6 cellular contexts compared by ENCODE assay signal in genomic region chr16:67665598-67665997, GRCh38. TPM values are rescaled to one million over a fixed set of nuclear protein-coding genes. Genes with fewer than 3 reads are reported as not detected.
DNase-seq lines count a peak whose midpoint lies in the region; ATAC-seq and TF ChIP-seq lines count a peak whose summit lies in the region.

No MANE protein-coding gene starts in this region.

- ATAC-seq in natural killer cell treated with Interleukin-12 subunit alpha and Interleukin-12 subunit beta and Interleukin-15 and Interleukin-18, amount 100 ng/mL, for 72 hours, result no peak
- ATAC-seq in GM18517 (IDR thresholded peaks at IDR 0.05; ENCODE audit: unreplicated experiment), result no peak

- peaks cover 22% of the 10 kb centered on the region for H3K4me1 Mint-ChIP-seq in activated naive CD8-positive, alpha-beta T cell treated with anti-CD3 and anti-CD28 coated beads for 36 hours
- peaks cover 10 to 17% of the 10 kb centered on the region in 2 donors for H3K4me1 Mint-ChIP-seq in natural killer cell treated with Interleukin-12 subunit alpha and Interleukin-12 subunit beta and Interleukin-15 and Interleukin-18, amount 100 ng/mL, for 72 hours (ENCODE audit: low read depth in 2 of 2)

- no peaks in the 10 kb centered on the region for H3K9me3 Mint-ChIP-seq in activated naive CD8-positive, alpha-beta T cell treated with anti-CD3 and anti-CD28 coated beads for 36 hours
- no peaks in the 10 kb centered on the region for H3K9me3 Mint-ChIP-seq in natural killer cell treated with Interleukin-12 subunit alpha and Interleukin-12 subunit beta and Interleukin-15 and Interleukin-18, amount 100 ng/mL, for 72 hours

- no peak overlapping the region for H3K27ac Mint-ChIP-seq in activated naive CD8-positive, alpha-beta T cell treated with anti-CD3 and anti-CD28 coated beads for 36 hours
- no peak overlapping the region for H3K27ac Mint-ChIP-seq in natural killer cell treated with Interleukin-12 subunit alpha and Interleukin-12 subunit beta and Interleukin-15 and Interleukin-18, amount 100 ng/mL, for 72 hours

- TF ChIP-seq CTCF in GM12865 (IDR thresholded peaks at IDR 0.05; ENCODE audit: insufficient read depth, low read depth, low read length, missing control alignments), result no peak

- peak overlapping the region; percentile 69 for H3K4me3 ChIP-seq in GM12865 (ENCODE audit: low read depth, low read length)

- DNase-seq in GM12865 (ENCODE audit: low read depth), result no peak
- DNase-seq in activated naive CD8-positive, alpha-beta T cell treated with anti-CD3 and anti-CD28 coated beads for 36 hours, result no peak
- DNase-seq in natural killer cell treated with Interleukin-12 subunit alpha and Interleukin-12 subunit beta and Interleukin-15 and Interleukin-18, amount 100 ng/mL, for 72 hours (ENCODE audit: low spot score), result no peak
- no peak for DNase-seq in HUDEP-2 (lab: John Stamatoyannopoulos, UW; ENCODE audit: unreplicated experiment in 76 of 76)
- DNase-seq in NCI-H510A treated with DMSO at 0.1 percent for 48 hours (lab: John Stamatoyannopoulos, UW), result no peak

- peak overlapping the region; percentile 78 for H3K4me3 Mint-ChIP-seq in activated naive CD8-positive, alpha-beta T cell treated with anti-CD3 and anti-CD28 coated beads for 36 hours
- peak overlapping the region; percentile 72 for H3K4me3 Mint-ChIP-seq in natural killer cell treated with Interleukin-12 subunit alpha and Interleukin-12 subunit beta and Interleukin-15 and Interleukin-18, amount 100 ng/mL, for 72 hours

- no peaks in the 10 kb centered on the region for H3K27me3 Mint-ChIP-seq in activated naive CD8-positive, alpha-beta T cell treated with anti-CD3 and anti-CD28 coated beads for 36 hours
- H3K27me3 Mint-ChIP-seq in natural killer cell treated with Interleukin-12 subunit alpha and Interleukin-12 subunit beta and Interleukin-15 and Interleukin-18, amount 100 ng/mL, for 72 hours, result no peaks in the 10 kb centered on the region

- H3K36me3 Mint-ChIP-seq in activated naive CD8-positive, alpha-beta T cell treated with anti-CD3 and anti-CD28 coated beads for 36 hours, result peaks cover 1% of the 10 kb centered on the region
- no peaks in the 10 kb centered on the region for H3K36me3 Mint-ChIP-seq in natural killer cell treated with Interleukin-12 subunit alpha and Interleukin-12 subunit beta and Interleukin-15 and Interleukin-18, amount 100 ng/mL, for 72 hours

RNA-seq across cellular contexts. Expression of gene ENKD1, which starts 1.0 kb away (rescaled TPM):
- total RNA-seq in activated naive CD8-positive, alpha-beta T cell treated with anti-CD3 and anti-CD28 coated beads for 36 hours, result 10 to 100 TPM in 1 of 2 experiments, 1 to 10 TPM in 1; 9.3 to 10.7 TPM
- 10 to 100 TPM in 1 of 2 donors, 1 to 10 TPM in 1; 8.1 to 12.2 TPM for total RNA-seq in natural killer cell treated with Interleukin-12 subunit alpha and Interleukin-12 subunit beta and Interleukin-15 and Interleukin-18, amount 100 ng/mL, for 72 hours

RNA-seq across cellular contexts. Expression of gene C16orf86, which starts 1.0 kb away (rescaled TPM):
- total RNA-seq in activated naive CD8-positive, alpha-beta T cell treated with anti-CD3 and anti-CD28 coated beads for 36 hours, result 1 to 10 TPM; 1.3 to 1.8 TPM
- 1 to 10 TPM; 1.6 to 1.9 TPM for total RNA-seq in natural killer cell treated with Interleukin-12 subunit alpha and Interleukin-12 subunit beta and Interleukin-15 and Interleukin-18, amount 100 ng/mL, for 72 hours

RNA-seq across cellular contexts. Expression of gene PARD6A, which starts 4.8 kb away (rescaled TPM):
- 1 to 10 TPM; 7.8 to 9.4 TPM for total RNA-seq in activated naive CD8-positive, alpha-beta T cell treated with anti-CD3 and anti-CD28 coated beads for 36 hours
- 1 to 10 TPM; 6.3 to 8.0 TPM for total RNA-seq in natural killer cell treated with Interleukin-12 subunit alpha and Interleukin-12 subunit beta and Interleukin-15 and Interleukin-18, amount 100 ng/mL, for 72 hours

RNA-seq across cellular contexts. Expression of gene ACD, which starts 5.5 kb away (rescaled TPM):
- 10 to 100 TPM; 48.0 to 50.3 TPM for total RNA-seq in activated naive CD8-positive, alpha-beta T cell treated with anti-CD3 and anti-CD28 coated beads for 36 hours
- total RNA-seq in natural killer cell treated with Interleukin-12 subunit alpha and Interleukin-12 subunit beta and Interleukin-15 and Interleukin-18, amount 100 ng/mL, for 72 hours, result 10 to 100 TPM; 54.9 to 91.3 TPM

RNA-seq across cellular contexts. Expression of gene CARMIL2, which starts 20.7 kb away (rescaled TPM):
- total RNA-seq in activated naive CD8-positive, alpha-beta T cell treated with anti-CD3 and anti-CD28 coated beads for 36 hours, result 100 to 1,000 TPM; 136 to 140 TPM
- total RNA-seq in natural killer cell treated with Interleukin-12 subunit alpha and Interleukin-12 subunit beta and Interleukin-15 and Interleukin-18, amount 100 ng/mL, for 72 hours, result 10 to 100 TPM; 33.8 to 89.7 TPM
